ENCODE assay signal across 15 cellular contexts in the genomic region with DNA sequence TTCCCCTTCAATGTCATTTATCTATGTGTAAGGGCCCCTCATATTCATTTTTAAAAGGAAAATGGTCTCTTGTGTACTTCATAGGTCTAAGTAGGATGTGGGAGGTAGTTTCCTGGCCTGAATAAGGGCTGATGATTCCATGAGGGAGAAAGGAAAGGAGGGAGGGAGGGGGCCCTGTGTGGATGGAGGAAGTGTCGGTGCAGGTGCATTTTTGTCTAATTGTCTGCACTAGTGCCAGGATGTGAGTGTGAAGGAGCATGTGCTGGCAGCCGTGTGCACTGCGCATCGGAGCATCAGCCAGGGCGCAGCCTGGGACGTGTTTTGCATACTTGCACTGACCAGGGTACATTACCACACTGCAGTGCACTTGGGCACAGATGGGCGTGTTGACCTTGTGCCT. TPM values are rescaled to one million over a fixed set of nuclear protein-coding genes. Genes with fewer than 3 reads are reported as not detected.
DNase-seq lines count a peak whose midpoint lies in the region; ATAC-seq and TF ChIP-seq lines count a peak whose summit lies in the region.
"Had no signal": no experiment of that assay in that cellular context is flagged by ENCODE, and none has a peak within 500 bp of the region (broad histone marks: within the 10 kb centered on the region; RNA-seq: fewer than 3 reads in every experiment).

No MANE protein-coding gene starts in this region.

- TF ChIP-seq CTCF in glutamatergic neuron (IDR thresholded peaks at IDR 0.05; ENCODE audit: partially characterized antibody, unreplicated experiment) (no peak), type B pancreatic cell (conservative IDR thresholded peaks at IDR 0.05) (no peak), GM10248 (IDR thresholded peaks at IDR 0.05; ENCODE audit: control extremely low read depth, extremely low read depth, low read depth, missing control alignments) (no peak)

- H3K9me3 Mint-ChIP-seq in glutamatergic neuron (ENCODE audit: unreplicated experiment) (peaks cover 2% of the 10 kb centered on the region), type B pancreatic cell (no peaks in the 10 kb centered on the region)
- H3K9me3 Mint-ChIP-seq: activated B cell treated with CpG ODN at 0.5 μM for 24 hours; activated CD4-positive, alpha-beta memory T cell treated with anti-CD3 and anti-CD28 coated beads for 36 hours; central memory CD8-positive, alpha-beta T cell had no signal

- CTCF ChIA-PET in GM10248 (lab: Yijun Ruan, JAX) = interaction anchor here (1.4 kb wide), 1 partner anchor 32 kb away, joined by 4 read pairs; no protein-coding TSS in a partner anchor

- POLR2A ChIA-PET in GM10248 (lab: Yijun Ruan, JAX) = no interaction called here

- DNase-seq in NCI-H510A treated with DMSO at 0.1 percent for 48 hours (lab: John Stamatoyannopoulos, UW) (peak; percentile 70), NCI-H510A (lab: John Stamatoyannopoulos, UW) (no peak), NCI-H69 (lab: John Stamatoyannopoulos, UW) (peak; percentile 83), glutamatergic neuron (no peak), type B pancreatic cell (ENCODE audit: extremely low spot score, unreplicated experiment) (no peak), GM10248 (ENCODE audit: extremely low spot score) (no peak)
- DNase-seq: activated B cell treated with CpG ODN at 0.5 μM for 24 hours, activated T-cell treated with anti-CD3 and anti-CD28 coated beads for 4 hours, hippocampal formation, ovary, upper lobe of right lung had no signal

- H3K4me1 Mint-ChIP-seq in glutamatergic neuron (ENCODE audit: low read depth, unreplicated experiment) (peaks cover 37% of the 10 kb centered on the region), type B pancreatic cell (ENCODE audit: unreplicated experiment) (peaks cover 80% of the 10 kb centered on the region)
- H3K4me1 Mint-ChIP-seq: central memory CD8-positive, alpha-beta T cell had no signal

- H3K36me3 Mint-ChIP-seq in glutamatergic neuron (ENCODE audit: unreplicated experiment) (no peaks in the 10 kb centered on the region), type B pancreatic cell (no peaks in the 10 kb centered on the region)

- ATAC-seq in HG02588 (IDR thresholded peaks at IDR 0.05; ENCODE audit: unreplicated experiment) (no peak), HG03457 (IDR thresholded peaks at IDR 0.05; ENCODE audit: unreplicated experiment) (no peak)

- no peak overlapping the region for H3K27ac Mint-ChIP-seq in glutamatergic neuron (ENCODE audit: unreplicated experiment)
- H3K27ac Mint-ChIP-seq in type B pancreatic cell = peak overlapping the region; percentile 24
- H3K27ac Mint-ChIP-seq: activated B cell treated with CpG ODN at 0.5 μM for 24 hours; activated CD4-positive, alpha-beta memory T cell treated with anti-CD3 and anti-CD28 coated beads for 36 hours had no signal

- H3K27me3 Mint-ChIP-seq in glutamatergic neuron (ENCODE audit: unreplicated experiment) (peaks cover 26% of the 10 kb centered on the region), type B pancreatic cell (peaks cover 7% of the 10 kb centered on the region)

- H3K4me3 Mint-ChIP-seq in glutamatergic neuron (ENCODE audit: unreplicated experiment) (peak overlapping the region; percentile 20), type B pancreatic cell (no peak overlapping the region)
- H3K4me3 Mint-ChIP-seq: activated B cell treated with CpG ODN at 0.5 μM for 24 hours; activated CD4-positive, alpha-beta memory T cell treated with anti-CD3 and anti-CD28 coated beads for 36 hours; central memory CD8-positive, alpha-beta T cell had no signal

RNA-seq across cellular contexts. Expression of gene SMUG1, which starts 29.2 kb away (rescaled TPM):
- total RNA-seq in glutamatergic neuron (ENCODE audit: unreplicated experiment) (39.3 TPM), type B pancreatic cell (ENCODE audit: low replicate concordance) (48.3 and 52.5 TPM in 2 replicates)

Comparison
In these comparisons a context has a peak if more than half of its experiments do, and no peak if none do; other contexts are left out.
1. DNase-seq: peak in NCI-H510A treated with DMSO at 0.1 percent for 48 hours (single experiment) and NCI-H69 (single experiment); none in NCI-H510A (single experiment), glutamatergic neuron (single experiment), type B pancreatic cell (single experiment) and GM10248 (single experiment).